ENCODE assay signal across 9 cellular contexts in genomic region chr12:44835641-44836379, GRCh38. TPM values are rescaled to one million over a fixed set of nuclear protein-coding genes. Genes with fewer than 3 reads are reported as not detected.
DNase-seq lines count a peak whose midpoint lies in the region; TF ChIP-seq lines count a peak whose summit lies in the region.
"Had no signal": no experiment of that assay in that cellular context is flagged by ENCODE, and none has a peak within 500 bp of the region (broad histone marks: within the 10 kb centered on the region; RNA-seq: fewer than 3 reads in every experiment).

No MANE protein-coding gene starts in this region.

- H3K79me2 ChIP-seq in smooth muscle cell (ENCODE audit: low read depth) (no peaks in the 10 kb centered on the region), mesendoderm (ENCODE audit: control insufficient read depth, insufficient read depth, low read length) (no peaks in the 10 kb centered on the region), hepatocyte (no peaks in the 10 kb centered on the region)

- H3K27ac ChIP-seq in smooth muscle cell (ENCODE audit: low read depth) (peak overlapping the region; percentile 31), mesendoderm (ENCODE audit: low read depth, low read length) (no peak overlapping the region), hepatocyte (no peak overlapping the region)

- peaks cover 11% of the 10 kb centered on the region for H3K36me3 Mint-ChIP-seq in activated CD4-positive, alpha-beta T cell treated with anti-CD3 and anti-CD28 coated beads, Interleukin-2, amount 10 ng/mL, durations not matched to agents 7 days and 5 days (ENCODE audit: low read depth)

- H3K9me3 Mint-ChIP-seq in activated CD4-positive, alpha-beta T cell treated with anti-CD3 and anti-CD28 coated beads, Interleukin-2, amount 10 ng/mL, durations not matched to agents 7 days and 5 days = no peaks in the 10 kb centered on the region
- H3K9me3 Mint-ChIP-seq: nephron progenitor cell had no signal

- no peaks in the 10 kb centered on the region for H3F3A ChIP-seq in smooth muscle cell (ENCODE audit: low read depth)

- no peaks in the 10 kb centered on the region for H3K9me2 ChIP-seq in hepatocyte (replicated peaks; ENCODE audit: insufficient read depth)

- no peaks in the 10 kb centered on the region for H3K79me1 ChIP-seq in mesendoderm (ENCODE audit: low read length)

- H3K56ac ChIP-seq in mesendoderm (ENCODE audit: low read length) = no peak overlapping the region

- no peak overlapping the region for H2AFZ ChIP-seq in smooth muscle cell (ENCODE audit: low read depth)
- H2AFZ ChIP-seq in hepatocyte = no peak overlapping the region

- no peak overlapping the region for H4K5ac ChIP-seq in mesendoderm (ENCODE audit: low read length)

- peak overlapping the region; percentile 86 for H3K27ac Mint-ChIP-seq in activated CD4-positive, alpha-beta T cell treated with anti-CD3 and anti-CD28 coated beads, Interleukin-2, amount 10 ng/mL, durations not matched to agents 7 days and 5 days
- H3K27ac Mint-ChIP-seq: nephron progenitor cell had no signal

- H3K4me1 Mint-ChIP-seq in activated CD4-positive, alpha-beta T cell treated with anti-CD3 and anti-CD28 coated beads, Interleukin-2, amount 10 ng/mL, durations not matched to agents 7 days and 5 days = peaks cover 81% of the 10 kb centered on the region
- H3K4me1 Mint-ChIP-seq: nephron progenitor cell had no signal

- no peak overlapping the region for H3K4ac ChIP-seq in mesendoderm (ENCODE audit: low read depth, low read length)

- 68% methylated on average over 5 of the region's 5 CpGs for WGBS in smooth muscle cell (ENCODE audit: low lambda C conversion rate)
- WGBS in mesendoderm (ENCODE audit: extremely low coverage, insufficient coverage, low lambda C conversion rate) = no CpG with 5 or more reads among the region's 5 CpGs
- 85% methylated on average over 5 of the region's 5 CpGs for WGBS in hepatocyte (ENCODE audit: low lambda C conversion rate, missing lambda C conversion rate)

- no peak overlapping the region for H3K9ac ChIP-seq in smooth muscle cell (ENCODE audit: low read depth)
- H3K9ac ChIP-seq in mesendoderm (ENCODE audit: low read length) = no peak overlapping the region

- no peak overlapping the region for H2BK120ac ChIP-seq in mesendoderm (ENCODE audit: low read depth, low read length)

- H3K4me3 ChIP-seq in epithelial cell of esophagus (ENCODE audit: low read length) = no peak overlapping the region
- no peak overlapping the region for H3K4me3 ChIP-seq in smooth muscle cell
- H3K4me3 ChIP-seq in mesendoderm (ENCODE audit: low read length) = no peak overlapping the region
- no peak overlapping the region for H3K4me3 ChIP-seq in hepatocyte

- no peak overlapping the region for H3K4me2 ChIP-seq in smooth muscle cell
- H3K4me2 ChIP-seq in mesendoderm (ENCODE audit: low read length) = no peak overlapping the region
- H3K4me2 ChIP-seq in hepatocyte = no peak overlapping the region

- H4K20me1 ChIP-seq in smooth muscle cell (ENCODE audit: low read depth) (no peaks in the 10 kb centered on the region), hepatocyte (ENCODE audit: insufficient read depth, poor library complexity, severe bottlenecking) (no peaks in the 10 kb centered on the region)

- no peak overlapping the region for H3K23ac ChIP-seq in mesendoderm (ENCODE audit: low read length)

- CTCF ChIA-PET in activated CD4-positive, alpha-beta T cell treated with anti-CD3 and anti-CD28 coated beads, Interleukin-2, amount 10 ng/mL, durations not matched to agents 7 days and 5 days (lab: Charles Lee) = interaction anchor here (1.4 kb wide), 1 partner anchor 11 kb away, joined by 4 read pairs; no protein-coding TSS in a partner anchor

- H3K9me3 ChIP-seq in smooth muscle cell (replicated peaks; ENCODE audit: low read depth) (no peaks in the 10 kb centered on the region), hepatocyte (ENCODE audit: low read depth) (no peaks in the 10 kb centered on the region)

- POLR2A ChIA-PET in activated CD4-positive, alpha-beta T cell treated with anti-CD3 and anti-CD28 coated beads, Interleukin-2, amount 10 ng/mL, durations not matched to agents 7 days and 5 days (lab: Charles Lee) = no interaction called here

- no peak overlapping the region for H3K18ac ChIP-seq in mesendoderm (ENCODE audit: low read length)

- H2AK5ac ChIP-seq in mesendoderm (ENCODE audit: low read length) = no peak overlapping the region

- H2BK5ac ChIP-seq in mesendoderm (ENCODE audit: low read length) = no peak overlapping the region

- H3K27me3 ChIP-seq in smooth muscle cell (ENCODE audit: low read depth) (no peaks in the 10 kb centered on the region), mesendoderm (ENCODE audit: insufficient read depth, low read length, poor library complexity) (no peaks in the 10 kb centered on the region), hepatocyte (no peaks in the 10 kb centered on the region)

- H3K36me3 ChIP-seq in smooth muscle cell (ENCODE audit: low read depth) (no peaks in the 10 kb centered on the region), mesendoderm (ENCODE audit: control insufficient read depth, insufficient read depth, low read length) (no peaks in the 10 kb centered on the region), hepatocyte (replicated peaks; ENCODE audit: insufficient read depth, low read depth) (no peaks in the 10 kb centered on the region)

- no peaks in the 10 kb centered on the region for H3K4me1 ChIP-seq in smooth muscle cell (ENCODE audit: low read depth)
- no peaks in the 10 kb centered on the region for H3K4me1 ChIP-seq in mesendoderm (ENCODE audit: control insufficient read depth, low read depth, low read length)
- H3K4me1 ChIP-seq in hepatocyte (ENCODE audit: insufficient read depth) = no peaks in the 10 kb centered on the region

- DNase-seq in activated CD4-positive, alpha-beta T cell treated with anti-CD3 and anti-CD28 coated beads for 4 hours = peak; percentile 36 to 38
- no peak for DNase-seq in activated CD4-positive, alpha-beta T cell treated with anti-CD3 and anti-CD28 coated beads for 48 hours
- no peak for DNase-seq in activated CD4-positive, alpha-beta T cell treated with anti-CD3 and anti-CD28 coated beads, Interleukin-2, amount 10 ng/mL, durations not matched to agents 7 days and 5 days
- peak; percentile 72 for DNase-seq in epithelial cell of esophagus (ENCODE audit: low read depth)
- no peak for DNase-seq in smooth muscle cell (lab: John Stamatoyannopoulos, UW; ENCODE audit: unreplicated experiment)
- DNase-seq in HK-2 (ENCODE audit: unreplicated experiment) = no peak
- no peak for DNase-seq in mesendoderm
- no peak for DNase-seq in hepatocyte (ENCODE audit: low spot score)
- DNase-seq: nephron progenitor cell had no signal

- no peaks in the 10 kb centered on the region for H3K27me3 Mint-ChIP-seq in activated CD4-positive, alpha-beta T cell treated with anti-CD3 and anti-CD28 coated beads, Interleukin-2, amount 10 ng/mL, durations not matched to agents 7 days and 5 days

- H4K8ac ChIP-seq in mesendoderm (ENCODE audit: low read depth, low read length) = no peak overlapping the region

- TF ChIP-seq CTCF in epithelial cell of esophagus (IDR thresholded peaks at IDR 0.05; ENCODE audit: insufficient read depth, low read depth, low read length, missing control alignments) = no peak
- no peak for TF ChIP-seq CTCF in smooth muscle cell (IDR thresholded peaks at IDR 0.05; ENCODE audit: borderline replicate concordance, insufficient read depth, poor library complexity, severe bottlenecking)
- TF ChIP-seq CTCF in hepatocyte (IDR thresholded peaks at IDR 0.05; ENCODE audit: poor library complexity) = no peak

- peak overlapping the region; percentile 19 for H3K4me3 Mint-ChIP-seq in activated CD4-positive, alpha-beta T cell treated with anti-CD3 and anti-CD28 coated beads, Interleukin-2, amount 10 ng/mL, durations not matched to agents 7 days and 5 days
- H3K4me3 Mint-ChIP-seq: nephron progenitor cell had no signal

- no peak overlapping the region for H2BK15ac ChIP-seq in mesendoderm (replicated peaks; ENCODE audit: low read depth)

RNA-seq across cellular contexts. Expression of gene NELL2, which starts 40.3 kb away (rescaled TPM):
- total RNA-seq in activated CD4-positive, alpha-beta T cell treated with anti-CD3 and anti-CD28 coated beads, Interleukin-2, amount 10 ng/mL, durations not matched to agents 7 days and 5 days = 10 to 100 TPM; 43.6 to 55.1 TPM
- 0.18 and 16.8 TPM in 2 replicates for total RNA-seq in smooth muscle cell
- polyA plus RNA-seq in smooth muscle cell = 0.17 TPM in 1 of 2 replicates, not detected in the other
- polyA plus RNA-seq in mesendoderm (2013, experiment 1 of 2) = 18.2 TPM
- 18.7 TPM for polyA plus RNA-seq in mesendoderm (2013, experiment 2 of 2)
- 22.2 and 31.3 TPM in 2 replicates for total RNA-seq in hepatocyte
- 6.5 and 7.4 TPM in 2 replicates for polyA plus RNA-seq in hepatocyte

Comparison
In these comparisons a context has a peak if more than half of its experiments do, and no peak if none do; other contexts are left out.
1. DNase-seq: peak in activated CD4-positive, alpha-beta T cell treated with anti-CD3 and anti-CD28 coated beads for 4 hours (2 of 2) and epithelial cell of esophagus (single experiment); none in activated CD4-positive, alpha-beta T cell treated with anti-CD3 and anti-CD28 coated beads for 48 hours (single experiment), activated CD4-positive, alpha-beta T cell treated with anti-CD3 and anti-CD28 coated beads, Interleukin-2, amount 10 ng/mL, durations not matched to agents 7 days and 5 days (single experiment), smooth muscle cell (single experiment), HK-2 (single experiment), mesendoderm (single experiment) and hepatocyte (single experiment).